In genomic region chr12:12606793-12607589, GRCh38 we compare ENCODE assay signal across 9 cellular contexts. TPM values are rescaled to one million over a fixed set of nuclear protein-coding genes. Genes with fewer than 3 reads are reported as not detected.
DNase-seq lines count a peak whose midpoint lies in the region; ATAC-seq, FAIRE-seq and TF ChIP-seq lines count a peak whose summit lies in the region.
"Had no signal": no experiment of that assay in that cellular context is flagged by ENCODE, and none has a peak within 500 bp of the region (broad histone marks: within the 10 kb centered on the region; RNA-seq: fewer than 3 reads in every experiment).

No MANE protein-coding gene starts in this region.

- peak overlapping the region; percentile 42 to 83 for H3K27ac Mint-ChIP-seq in activated naive CD4-positive, alpha-beta T cell treated with anti-CD3 and anti-CD28 coated beads, Interleukin-2, amount 50 U/mL, for 72 hours

- H3K4ac ChIP-seq in H1 (replicated peaks; ENCODE audit: insufficient read length, low read depth, low read length) = no peak overlapping the region

- no peak overlapping the region for H2BK20ac ChIP-seq in H1 (ENCODE audit: low read length)

- no peaks in the 10 kb centered on the region for H3K9me3 Mint-ChIP-seq in activated naive CD4-positive, alpha-beta T cell treated with anti-CD3 and anti-CD28 coated beads, Interleukin-2, amount 50 U/mL, for 72 hours

- no peak overlapping the region for H2AK5ac ChIP-seq in H1 (ENCODE audit: low read depth, low read length)

- H3K14ac ChIP-seq in H1 (ENCODE audit: insufficient read length) = no peak overlapping the region

- TF ChIP-seq EP300 in H1 (IDR thresholded peaks at IDR 0.05; ENCODE audit: borderline replicate concordance in 1 of 2, low read depth in 2 of 2, low read length in 2 of 2) = no peak

- no peak for FAIRE-seq in H1 (lab: Jason Lieb, UNC)

- peak overlapping the region; percentile 60 for H2AFZ ChIP-seq in H1 (ENCODE audit: low read length)

- 69% methylated on average over 7 of the region's 7 CpGs; no CpG with 5 or more reads in 1 of the 2 experiments for WGBS in H1 (ENCODE audit: extremely low coverage in 1 of 2, insufficient coverage in 1 of 2, insufficient read length in 1 of 2, insufficient replicate concordance in 2 of 2, low coverage in 1 of 2, low lambda C conversion rate in 2 of 2, missing lambda C conversion rate in 1 of 2), 2 experiments

- H2BK12ac ChIP-seq in H1 (ENCODE audit: low read depth, low read length) = 0 out of 2 replicates have a peak overlapping the region, but pooled peaks have one; percentile 50

- peak in 1 of 2 donors; percentile 57 for ATAC-seq in activated naive CD4-positive, alpha-beta T cell treated with anti-CD3 and anti-CD28 coated beads, Interleukin-2, amount 50 U/mL, for 72 hours

- CTCF ChIA-PET in H1 (lab: Charles Lee; ENCODE audit: partially characterized antibody) = interaction anchor here (0.5 to 1.6 kb wide), 5 partner anchors 25 to 130 kb away, joined by 3 to 4 read pairs (median 3); partner anchors contain the start of gene CDKN1B

- 0 out of 4 replicates have a peak overlapping the region, but pooled peaks of 1 of the 2 experiments have one; percentile 23 for H3K4me2 ChIP-seq in H1 (ENCODE audit: insufficient read depth in 1 of 2, low read depth in 2 of 2, low read length in 2 of 2)

- H3K27ac ChIP-seq in H1 (ENCODE audit: low read depth, low read length) = no peak overlapping the region

- H3K56ac ChIP-seq in H1 (replicated peaks; ENCODE audit: insufficient read length, low read depth, low read length) = no peak overlapping the region

- H2BK5ac ChIP-seq in H1 (ENCODE audit: low read depth, low read length) = no peak overlapping the region

- no peak overlapping the region for H2BK120ac ChIP-seq in H1 (replicated peaks; ENCODE audit: low read depth, low read length)

- H4K20me1 ChIP-seq in H1 (replicated peaks in 1 of 2; ENCODE audit: control insufficient read depth in 1 of 2, insufficient read depth in 2 of 2, low read length in 2 of 2) = no peaks in the 10 kb centered on the region

- H3K23me2 ChIP-seq in H1 (ENCODE audit: low read depth, low read length) = 0 out of 2 replicates have a peak, but pooled peaks cover under 1% of the 10 kb centered on the region

- H4K8ac ChIP-seq in H1 (ENCODE audit: extremely low read depth, insufficient read depth, low read length) = no peak overlapping the region

- DNase-seq in activated naive CD4-positive, alpha-beta T cell treated with anti-CD3 and anti-CD28 coated beads, Interleukin-2, amount 50 U/mL, for 72 hours (ENCODE audit: low spot score in 2 of 2) = no peak
- DNase-seq in activated naive CD4-positive, alpha-beta T cell (lab: John Stamatoyannopoulos, UW) = no peak
- DNase-seq in LHCN-M2 (ENCODE audit: low read depth) (peak; percentile 8), H1 (ENCODE audit: low read depth in 1 of 2, low spot score in 2 of 2) (no peak), NCI-H2196 (lab: John Stamatoyannopoulos, UW; ENCODE audit: unreplicated experiment) (no peak), amygdala (lab: John Stamatoyannopoulos, UW) (no peak), DMS153 (lab: John Stamatoyannopoulos, UW) (no peak), NCI-H748 treated with DMSO at 0.1 percent for 48 hours (lab: John Stamatoyannopoulos, UW) (no peak)
- DNase-seq: DND-41 had no signal

- H3K23ac ChIP-seq in H1 (ENCODE audit: insufficient read length) = no peak overlapping the region

- no peak overlapping the region for H3K4me3 ChIP-seq in H1 (ENCODE audit: extremely low read depth in 1 of 4, insufficient read depth in 2 of 4, low read depth in 3 of 4, low read length in 4 of 4)

- H4K91ac ChIP-seq in H1 (replicated peaks; ENCODE audit: insufficient read length, low read length) = no peak overlapping the region

- TF ChIP-seq RAD21 in H1 (IDR thresholded peaks at IDR 0.05 in 1 of 2, conservative IDR thresholded peaks at IDR 0.05 in 1 of 2; ENCODE audit: low read depth in 2 of 2, low read length in 2 of 2) = no peak

- H3K79me1 ChIP-seq in H1 (ENCODE audit: low read depth, low read length) = no peaks in the 10 kb centered on the region

- H3K9ac ChIP-seq in H1 (replicated peaks in 1 of 4; ENCODE audit: extremely low read depth in 1 of 4, low read depth in 3 of 4, low read length in 3 of 4) = no peak overlapping the region

- H2BK15ac ChIP-seq in H1 (ENCODE audit: low read length) = no peak overlapping the region

- H3K27me3 ChIP-seq in H1 (replicated peaks in 1 of 4; ENCODE audit: control insufficient read depth in 3 of 4, extremely low read depth in 1 of 4, insufficient read depth in 3 of 4, low read length in 3 of 4) = no peaks in the 10 kb centered on the region

- H3K9me3 ChIP-seq in H1 (ENCODE audit: insufficient read depth in 2 of 2, low read depth in 1 of 2, low read length in 1 of 2) = no peaks in the 10 kb centered on the region

- H3K4me1 ChIP-seq in H1 (replicated peaks in 1 of 4; ENCODE audit: control insufficient read depth in 3 of 4, insufficient read depth in 4 of 4, low read length in 3 of 4) = peaks cover 0 to 2% (median under 1%) of the 10 kb centered on the region in 4 experiments; a peak in 2 of 7 replicates

- no peaks in the 10 kb centered on the region for H3K79me2 ChIP-seq in H1 (ENCODE audit: control insufficient read depth in 1 of 2, insufficient read depth in 2 of 2, low read length in 2 of 2)

- TF ChIP-seq POLR2A in H1 (IDR thresholded peaks at IDR 0.05; ENCODE audit: control extremely low read depth in 1 of 2, low read depth in 2 of 2, low read length in 2 of 2) = no peak

- no peak for TF ChIP-seq CTCF in H1 (IDR thresholded peaks at IDR 0.05; ENCODE audit: control extremely low read depth in 1 of 3, insufficient read depth in 1 of 3, low read depth in 1 of 3, low read length in 3 of 3)

- POLR2A ChIA-PET in H1 (lab: Charles Lee; ENCODE audit: partially characterized antibody) = interaction anchor here (0.9 kb wide), 1 partner anchor 119 kb away, joined by 3 read pairs; no protein-coding TSS in a partner anchor

- H3K36me3 Mint-ChIP-seq in activated naive CD4-positive, alpha-beta T cell treated with anti-CD3 and anti-CD28 coated beads, Interleukin-2, amount 50 U/mL, for 72 hours = peaks cover 0 to 5% of the 10 kb centered on the region in 2 donors

- no peak overlapping the region for H4K5ac ChIP-seq in H1 (ENCODE audit: insufficient read length, low read depth, low read length)

- H3K36me3 ChIP-seq in H1 (ENCODE audit: control insufficient read depth in 2 of 4, insufficient read depth in 4 of 4, low read length in 3 of 4) = no peaks in the 10 kb centered on the region

- no peak overlapping the region for H3K18ac ChIP-seq in H1 (ENCODE audit: extremely low read depth, low read length)

TF ChIP-seq in H1, 55 proteins besides CTCF, POLR2A, EP300 and RAD21:
- TF ChIP-seq SIN3A (conservative IDR thresholded peaks at IDR 0.05 in 1 of 2, IDR thresholded peaks at IDR 0.05 in 1 of 2; ENCODE audit: low read depth in 1 of 2, low read length in 2 of 2) = no peak
- TF ChIP-seq GABPA (IDR thresholded peaks at IDR 0.05; ENCODE audit: borderline replicate concordance, insufficient read depth, low read length) = no peak
- TF ChIP-seq, protein P1, sequence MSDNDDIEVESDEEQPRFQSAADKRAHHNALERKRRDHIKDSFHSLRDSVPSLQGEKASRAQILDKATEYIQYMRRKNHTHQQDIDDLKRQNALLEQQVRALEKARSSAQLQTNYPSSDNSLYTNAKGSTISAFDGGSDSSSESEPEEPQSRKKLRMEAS (IDR thresholded peaks at IDR 0.05) = no peak
- no peak for TF ChIP-seq PHF8 (conservative IDR thresholded peaks at IDR 0.05; ENCODE audit: low read depth, low read length)
- TF ChIP-seq BCL11A (IDR thresholded peaks at IDR 0.05; ENCODE audit: low read depth in 2 of 2, low read length in 2 of 2) = no peak
- no peak for TF ChIP-seq JUND (IDR thresholded peaks at IDR 0.05; ENCODE audit: low read length)
- no peak for TF ChIP-seq YY1 (IDR thresholded peaks at IDR 0.05; ENCODE audit: low read depth, low read length)

RNA-seq across cellular contexts. Expression of gene CREBL2, which starts 4.7 kb away (rescaled TPM):
- total RNA-seq in activated naive CD4-positive, alpha-beta T cell treated with anti-CD3 and anti-CD28 coated beads, Interleukin-2, amount 50 U/mL, for 72 hours = 10 to 100 TPM; 10.7 to 15.7 TPM
- total RNA-seq in LHCN-M2 (2014; rRNA removed) = 27.3 and 33.7 TPM in 2 replicates
- polyA plus RNA-seq in LHCN-M2 (2012) = 13.7 TPM
- 16.2 and 18.3 TPM in 2 replicates for total RNA-seq in H1 (2021; fragmentation: NEBNext Ultra II Directional; extraction: Animal tissue kit (Norgen Biotek cat#: 25700))
- polyA plus RNA-seq in H1 (2011; rRNA removed) = 7.3 and 9.8 TPM in 2 replicates
- polyA plus RNA-seq in H1 (2011; cell fraction: cytosol; rRNA removed) = 12.6 TPM
- 4.3 TPM for polyA plus RNA-seq in H1 (2011; cell fraction: nucleus; rRNA removed)
- polyA plus RNA-seq in H1 (2012, experiment 1 of 2) = 9.6 to 13.3 TPM (median 9.8 TPM) in 4 replicates
- polyA plus RNA-seq in H1 (2012, experiment 2 of 2) = 1.9 TPM
- 11.1 TPM for polyA plus RNA-seq in H1 (2013, experiment 1 of 2)
- polyA plus RNA-seq in H1 (2013, experiment 2 of 2) = 10.9 TPM
- polyA minus RNA-seq in H1 (2011; rRNA and poly(A)+ RNA removed) = 10.7 and 14.9 TPM in 2 replicates
- polyA minus RNA-seq in H1 (2011; cell fraction: cytosol; rRNA and poly(A)+ RNA removed) = 8.5 TPM
- polyA minus RNA-seq in H1 (2011; cell fraction: nucleus; rRNA and poly(A)+ RNA removed) = 7.5 TPM

RNA-seq across cellular contexts. Expression of gene DUSP16, which starts 44.3 kb away (rescaled TPM):
- 10 to 100 TPM; 37.4 to 64.8 TPM for total RNA-seq in activated naive CD4-positive, alpha-beta T cell treated with anti-CD3 and anti-CD28 coated beads, Interleukin-2, amount 50 U/mL, for 72 hours
- total RNA-seq in LHCN-M2 (2014; rRNA removed) = 0.58 and 0.80 TPM in 2 replicates
- polyA plus RNA-seq in LHCN-M2 (2012) = 1.6 TPM
- 55.9 and 60.5 TPM in 2 replicates for total RNA-seq in H1 (2021; fragmentation: NEBNext Ultra II Directional; extraction: Animal tissue kit (Norgen Biotek cat#: 25700))
- 24.1 and 31.6 TPM in 2 replicates for polyA plus RNA-seq in H1 (2011; rRNA removed)
- 33.4 TPM for polyA plus RNA-seq in H1 (2011; cell fraction: cytosol; rRNA removed)
- polyA plus RNA-seq in H1 (2011; cell fraction: nucleus; rRNA removed) = 24.1 TPM
- polyA plus RNA-seq in H1 (2012, experiment 1 of 2) = 33.5 to 43.7 TPM (median 37.2 TPM) in 4 replicates
- polyA plus RNA-seq in H1 (2012, experiment 2 of 2) = 7.8 TPM
- polyA plus RNA-seq in H1 (2013, experiment 1 of 2) = 23.4 TPM
- 24.5 TPM for polyA plus RNA-seq in H1 (2013, experiment 2 of 2)
- 59.4 and 60.2 TPM in 2 replicates for polyA minus RNA-seq in H1 (2011; rRNA and poly(A)+ RNA removed)
- polyA minus RNA-seq in H1 (2011; cell fraction: cytosol; rRNA and poly(A)+ RNA removed) = 36.3 TPM
- polyA minus RNA-seq in H1 (2011; cell fraction: nucleus; rRNA and poly(A)+ RNA removed) = 25.1 TPM

Comparison
In these comparisons a context has a peak if more than half of its experiments do, and no peak if none do; other contexts are left out.
1. RNA of gene DUSP16, which starts 44.3 kb away (total RNA-seq): 37.4 to 64.8 TPM in activated naive CD4-positive, alpha-beta T cell treated with anti-CD3 and anti-CD28 coated beads, Interleukin-2, amount 50 U/mL, for 72 hours and 55.9 to 60.5 TPM in H1; 0.58 to 0.80 TPM in LHCN-M2; every median in the first group is over 10 times any median in the second.